Comparison of ENCODE assay signal across 1 cellular context in genomic region chr1:169305356-169305755, GRCh38.
TF ChIP-seq lines count a peak whose summit lies in the region.

No MANE protein-coding gene starts in this region.

TF ChIP-seq in SK-N-SH, 30 proteins besides CTCF, POLR2A, EP300 and RAD21 (continued from another document):
- TF ChIP-seq ZBTB33 (IDR thresholded peaks at IDR 0.05; ENCODE audit: borderline replicate concordance, low read depth), result no peak
- TF ChIP-seq JUND (IDR thresholded peaks at IDR 0.05), result no peak
- TF ChIP-seq FOXM1 (IDR thresholded peaks at IDR 0.05; ENCODE audit: low read depth), result no peak
- no peak for TF ChIP-seq GABPA (IDR thresholded peaks at IDR 0.05; ENCODE audit: low read depth)
- TF ChIP-seq MXI1 (IDR thresholded peaks at IDR 0.05; ENCODE audit: low read depth, low read length), result no peak
- TF ChIP-seq REST (IDR thresholded peaks at IDR 0.05; ENCODE audit: low read depth, low read length), result no peak
- TF ChIP-seq NRF1 (IDR thresholded peaks at IDR 0.05; ENCODE audit: low read depth, low read length), result no peak
- TF ChIP-seq NFIC (IDR thresholded peaks at IDR 0.05; ENCODE audit: borderline replicate concordance), result no peak
